30 cellular contexts compared by ENCODE assay signal in the genomic region with DNA sequence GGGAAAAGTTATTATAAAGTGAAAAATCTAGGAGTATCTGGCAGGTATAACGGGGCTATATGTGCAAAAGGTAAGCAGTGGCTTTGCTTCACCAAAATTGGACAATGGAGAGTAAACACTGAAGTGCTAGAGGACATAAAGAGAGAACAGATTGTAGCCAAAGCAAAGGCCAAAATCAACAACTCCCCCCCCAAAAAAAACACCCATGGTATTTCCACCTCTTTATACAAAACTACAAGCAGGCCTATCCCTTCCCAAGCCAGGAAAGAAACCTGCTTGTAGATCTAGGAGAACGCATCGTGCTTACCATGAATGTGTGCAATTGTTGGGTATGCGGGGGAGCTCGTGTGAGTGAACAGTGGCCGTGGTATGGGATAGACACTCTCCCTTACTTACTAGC. TPM values are rescaled to one million over a fixed set of nuclear protein-coding genes. Genes with fewer than 3 reads are reported as not detected.
"Had no signal": no experiment of that assay in that cellular context is flagged by ENCODE, and none has a peak within 500 bp of the region (broad histone marks: within the 10 kb centered on the region; RNA-seq: fewer than 3 reads in every experiment).

No MANE protein-coding gene starts in this region.

- H3K27me3 ChIP-seq: neutrophil, pancreas, right lobe of liver, sigmoid colon, suprapubic skin, testis, tibial artery, transverse colon, upper lobe of right lung, uterus had no signal

- H3K36me3 ChIP-seq: neutrophil, pancreas, right lobe of liver, sigmoid colon, suprapubic skin, tibial artery, transverse colon, upper lobe of right lung, uterus had no signal

- H3K4me3 ChIP-seq: pancreas, psoas muscle, right lobe of liver, sigmoid colon, suprapubic skin, testis, tibial artery, transverse colon, upper lobe of right lung, uterus had no signal

- H3K4me3 Mint-ChIP-seq: naive thymus-derived CD8-positive, alpha-beta T cell; natural killer cell treated with Interleukin-12 subunit alpha and Interleukin-12 subunit beta and Interleukin-15 and Interleukin-18, amount 100 ng/mL, for 72 hours; nephron progenitor cell; neural crest cell; stimulated activated memory B cell treated with anti-CD40 and anti-IgM and Interleukin-4, amounts not matched to agents 10 μg/mL and 1 μg/mL and 100 μg/mL, for 72 hours; stimulated activated naive CD8-positive, alpha-beta T cell treated with anti-CD3 and anti-CD28 coated beads, Interleukin-15, amount 100 ng/mL, for 72 hours; type B pancreatic cell had no signal

- DNase-seq: naive thymus-derived CD8-positive, alpha-beta T cell; nephron progenitor cell; nucleus accumbens; pancreas; psoas muscle; right cardiac atrium; right lobe of liver; sigmoid colon; small intestine; stimulated activated CD4-positive, alpha-beta T cell treated with anti-CD3 and anti-CD28 coated beads, Interleukin-15, amount 100 ng/mL, for 24 hours; stimulated activated CD4-positive, alpha-beta T cell treated with anti-CD3 and anti-CD28 coated beads, Interleukin-4, amount 100 ng/mL, for 1 hour; stimulated activated CD4-positive, alpha-beta T cell treated with anti-CD3 and anti-CD28 coated beads, Interleukin-4, amount 100 ng/mL, for 4 hours; stimulated activated CD8-positive, alpha-beta memory T cell treated with anti-CD3 and anti-CD28 coated beads, Interleukin-4, amount 100 ng/mL, for 48 hours; stimulated activated naive CD4-positive, alpha-beta T cell; stimulated activated naive CD8-positive, alpha-beta T cell treated with anti-CD3 and anti-CD28 coated beads, Interleukin-15, amount 100 ng/mL, for 72 hours; stimulated activated naive CD8-positive, alpha-beta T cell treated with anti-CD3 and anti-CD28 coated beads, Interleukin-15, Interleukin-2, amounts not matched to agents 100 U/mL and 50 U/mL, for 24 hours; substantia nigra; testis; tibial artery; transverse colon; upper lobe of right lung; uterus had no signal

- H3K27ac ChIP-seq: neutrophil, pancreas, psoas muscle, right lobe of liver, sigmoid colon, suprapubic skin, testis, tibial artery, transverse colon, upper lobe of right lung, uterus had no signal

- ATAC-seq: naive thymus-derived CD8-positive, alpha-beta T cell; pancreas; psoas muscle; right lobe of liver; stimulated activated memory B cell treated with anti-CD40 and anti-IgM and Interleukin-4, amounts not matched to agents 10 μg/mL and 1 μg/mL and 100 μg/mL, for 72 hours; stimulated activated naive CD8-positive, alpha-beta T cell treated with anti-CD3 and anti-CD28 coated beads, Interleukin-15, amount 100 ng/mL, for 72 hours; stimulated activated naive CD8-positive, alpha-beta T cell treated with anti-CD3 and anti-CD28 coated beads, Interleukin-15, Interleukin-2, amounts not matched to agents 100 U/mL and 50 U/mL, for 24 hours; upper lobe of right lung had no signal

- H3K4me1 ChIP-seq: pancreas, right lobe of liver, sigmoid colon, suprapubic skin, testis, tibial artery, transverse colon, upper lobe of right lung, uterus had no signal

- H3K36me3 Mint-ChIP-seq: type B pancreatic cell had no signal

- H3K27ac Mint-ChIP-seq: naive thymus-derived CD8-positive, alpha-beta T cell; natural killer cell treated with Interleukin-12 subunit alpha and Interleukin-12 subunit beta and Interleukin-15 and Interleukin-18, amount 100 ng/mL, for 72 hours; nephron progenitor cell; stimulated activated memory B cell treated with anti-CD40 and anti-IgM and Interleukin-4, amounts not matched to agents 10 μg/mL and 1 μg/mL and 100 μg/mL, for 72 hours; stimulated activated naive CD8-positive, alpha-beta T cell treated with anti-CD3 and anti-CD28 coated beads, Interleukin-15, amount 100 ng/mL, for 72 hours; type B pancreatic cell had no signal

- H3K27me3 Mint-ChIP-seq: naive thymus-derived CD8-positive, alpha-beta T cell; stimulated activated memory B cell treated with anti-CD40 and anti-IgM and Interleukin-4, amounts not matched to agents 10 μg/mL and 1 μg/mL and 100 μg/mL, for 72 hours; stimulated activated naive CD8-positive, alpha-beta T cell treated with anti-CD3 and anti-CD28 coated beads, Interleukin-15, amount 100 ng/mL, for 72 hours; type B pancreatic cell had no signal

- H3K9me3 ChIP-seq: neutrophil, pancreas, suprapubic skin, testis, upper lobe of right lung, uterus had no signal

- H3K4me1 Mint-ChIP-seq: naive thymus-derived CD8-positive, alpha-beta T cell; nephron progenitor cell; neural crest cell; stimulated activated naive CD8-positive, alpha-beta T cell treated with anti-CD3 and anti-CD28 coated beads, Interleukin-15, amount 100 ng/mL, for 72 hours had no signal

RNA-seq across cellular contexts. Expression of gene AKR1B10, which starts 59.3 kb away (rescaled TPM):
- total RNA-seq: naive thymus-derived CD8-positive, alpha-beta T cell; natural killer cell treated with Interleukin-12 subunit alpha and Interleukin-12 subunit beta and Interleukin-15 and Interleukin-18, amount 100 ng/mL, for 72 hours; neural crest cell; osteocyte; skeletal muscle tissue; upper lobe of right lung had no signal
- polyA plus RNA-seq: naive thymus-derived CD8-positive, alpha-beta T cell had no signal
